8 cellular contexts compared by ENCODE assay signal in the genomic region with DNA sequence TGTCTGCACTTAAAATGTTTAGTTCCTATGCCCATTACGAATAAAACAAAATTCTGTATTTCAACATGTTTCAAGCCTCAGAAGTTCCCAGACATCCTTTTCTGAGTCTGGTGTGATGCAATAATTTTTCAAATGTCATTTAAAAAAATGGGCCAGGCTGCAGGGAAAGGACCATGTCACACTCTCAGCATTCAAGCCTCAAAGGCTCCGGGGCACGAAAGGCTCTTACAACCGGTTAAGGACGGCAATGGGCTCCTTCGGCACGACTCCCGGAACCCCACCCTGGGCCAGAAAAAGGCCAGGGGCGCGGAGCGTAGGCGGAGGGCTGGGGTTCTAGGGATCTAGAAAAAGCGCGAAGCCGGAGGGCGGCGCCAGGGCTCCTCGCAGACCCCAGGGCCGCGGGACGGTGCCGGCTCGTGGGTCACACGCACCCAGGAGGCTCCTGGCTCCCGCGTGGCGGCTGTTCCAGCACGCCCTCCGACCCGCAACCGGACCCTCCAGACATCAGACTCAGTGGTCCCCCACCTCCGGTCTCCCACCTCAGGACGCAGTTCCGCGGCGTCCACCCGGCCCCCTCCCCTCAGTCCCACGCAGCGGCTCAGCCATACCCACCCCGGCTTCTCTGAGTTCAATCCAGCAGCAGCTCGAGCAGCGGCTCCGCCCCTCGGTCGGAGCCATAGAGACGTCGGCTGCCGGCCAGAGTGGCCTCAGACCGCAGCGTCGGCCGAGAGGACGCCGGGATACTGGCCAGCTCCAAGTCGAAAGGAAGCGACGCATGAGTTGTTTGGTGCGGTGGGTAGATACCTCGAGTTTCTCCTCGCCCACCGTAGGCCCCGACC. TPM values are rescaled to one million over a fixed set of nuclear protein-coding genes. Genes with fewer than 3 reads are reported as not detected.
DNase-seq lines count a peak whose midpoint lies in the region; ATAC-seq and TF ChIP-seq lines count a peak whose summit lies in the region.

A gene with protein sequence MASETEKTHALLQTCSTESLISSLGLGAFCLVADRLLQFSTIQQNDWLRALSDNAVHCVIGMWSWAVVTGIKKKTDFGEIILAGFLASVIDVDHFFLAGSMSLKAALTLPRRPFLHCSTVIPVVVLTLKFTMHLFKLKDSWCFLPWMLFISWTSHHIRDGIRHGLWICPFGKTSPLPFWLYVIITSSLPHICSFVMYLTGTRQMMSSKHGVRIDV (minus strand): TSS at position 656 of the 839 bp plus-strand sequence. CDS start 29,896 bp downstream, outside the sequence.

- no peaks in the 10 kb centered on the region for H3K27me3 ChIP-seq in kidney epithelial cell (ENCODE audit: control insufficient read depth, insufficient read depth, low read length)

- no peaks in the 10 kb centered on the region for H3K36me3 ChIP-seq in kidney epithelial cell (ENCODE audit: control insufficient read depth, insufficient read depth, low read length)

- TF ChIP-seq CTCF in AG10803 (conservative IDR thresholded peaks at IDR 0.05; ENCODE audit: low read length) (no peak), kidney epithelial cell (IDR thresholded peaks at IDR 0.05; ENCODE audit: insufficient read depth, low read length, poor library complexity, severe bottlenecking) (no peak)

- H3K4me3 ChIP-seq in AG10803 (ENCODE audit: low read length) = peak within 1 kb of the TSS; percentile 81
- H3K4me3 ChIP-seq in kidney epithelial cell (ENCODE audit: low read depth, low read length) = peak within 1 kb of the TSS; percentile 89

- DNase-seq in AG10803 (ENCODE audit: low read depth) = peak; percentile 92
- peak; percentile 93 for DNase-seq in NCI-H446 treated with DMSO at 0.1 percent for 48 hours (lab: John Stamatoyannopoulos, UW)
- peak; percentile 79 for DNase-seq in activated CD4-positive, alpha-beta T cell treated with anti-CD3 and anti-CD28 coated beads for 1 hour
- peak; percentile 89 for DNase-seq in cerebellum (ENCODE audit: low spot score)
- DNase-seq in kidney epithelial cell (ENCODE audit: low read depth) = peak; percentile 71
- peak; percentile 70 to 78 for DNase-seq in stimulated activated CD4-positive, alpha-beta T cell treated with anti-CD3 and anti-CD28 coated beads, Interleukin-15, amount 100 ng/mL, for 48 hours (ENCODE audit: low read depth in 2 of 2)

- ATAC-seq in GM19035 (IDR thresholded peaks at IDR 0.05; ENCODE audit: unreplicated experiment) = peak; percentile 89
- ATAC-seq in HG03354 (IDR thresholded peaks at IDR 0.05; ENCODE audit: poor library complexity, severe bottlenecking, unreplicated experiment) = peak; percentile 86

RNA-seq across cellular contexts. Expression of the gene that starts here (rescaled TPM):
- total RNA-seq in cerebellum (9.9 TPM), kidney epithelial cell (17.9 and 25.4 TPM in 2 replicates)

Comparison
In these comparisons a context has a peak if more than half of its experiments do, and no peak if none do; other contexts are left out.
1. Peak in every context shown above with its lines: DNase-seq, ATAC-seq and H3K4me3 ChIP-seq.